ENCODE assay signal across 17 cellular contexts in the genomic region with DNA sequence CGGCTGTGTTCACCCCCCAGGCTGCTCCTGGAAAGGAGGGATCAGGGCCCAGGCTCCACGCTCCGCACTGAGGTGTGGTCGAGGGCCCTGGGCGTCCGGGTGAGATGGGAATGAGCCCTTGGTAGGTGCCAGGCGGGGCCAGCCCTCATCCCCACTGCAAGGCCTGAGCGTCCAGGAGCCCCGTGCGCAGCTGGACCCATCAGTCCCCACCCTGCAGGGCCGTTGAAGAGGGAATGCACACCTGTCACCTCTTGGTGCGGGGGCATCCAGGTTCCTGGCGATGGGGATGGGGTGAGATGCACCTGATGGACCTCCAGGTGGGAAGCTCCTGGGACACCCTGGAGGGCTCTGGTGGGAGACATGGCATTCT.
DNase-seq lines count a peak whose midpoint lies in the region; ATAC-seq, FAIRE-seq and TF ChIP-seq lines count a peak whose summit lies in the region.
"Had no signal": no experiment of that assay in that cellular context is flagged by ENCODE, and none has a peak within 500 bp of the region (broad histone marks: within the 10 kb centered on the region; RNA-seq: fewer than 3 reads in every experiment).

No MANE protein-coding gene starts in this region.

- peak; percentile 1 for DNase-seq in BE2C
- peak; percentile 2 for DNase-seq in Daoy (ENCODE audit: low read depth)
- peak; percentile 15 for DNase-seq in left cardiac atrium
- DNase-seq in pancreas = peak in 4 of 6 donors; percentile 6 to 52 (median 14)
- DNase-seq in stimulated activated naive CD4-positive, alpha-beta T cell treated with Interleukin-2 at 50 U/mL for 16 hours (lab: John Stamatoyannopoulos, UW) = no peak
- no peak for DNase-seq in putamen (ENCODE audit: low spot score)
- no peak for DNase-seq in NCI-H345 treated with DMSO at 0.1 percent for 48 hours (lab: John Stamatoyannopoulos, UW; ENCODE audit: unreplicated experiment)
- DNase-seq: activated CD4-positive, CD25-positive, alpha-beta regulatory T cell; activated naive CD8-positive, alpha-beta T cell treated with anti-CD3 and anti-CD28 coated beads, Interleukin-2, amount 50 U/mL, for 24 hours; DMS 273 treated with DMSO at 0.1 percent for 48 hours; effector CD8-positive, alpha-beta T cell; immature natural killer cell; NCI-H187; NCI-H446 had no signal

- H3K27me3 ChIP-seq in BE2C (no peaks in the 10 kb centered on the region), pancreas (no peaks in the 10 kb centered on the region)
- H3K27me3 ChIP-seq: BLaER1 had no signal

- H3K36me3 ChIP-seq in BE2C (no peaks in the 10 kb centered on the region), pancreas (no peaks in the 10 kb centered on the region)
- H3K36me3 ChIP-seq: BLaER1, neural progenitor cell had no signal

- ATAC-seq in left cardiac atrium = no peak
- ATAC-seq in pancreas = no peak
- ATAC-seq: activated naive CD8-positive, alpha-beta T cell treated with anti-CD3 and anti-CD28 coated beads, Interleukin-2, amount 50 U/mL, for 24 hours had no signal

- intact Hi-C loops in left cardiac atrium (cut with DNase I) (loop anchor here in 1 of 2 donors (5.0 kb wide), 1 partner anchor 75 kb away; a partner anchor contains a TSS), pancreas (cut with DNase I) (loop anchor here in 2 of 3 donors (5.0 to 10.0 kb wide), 2 partner anchors 82 to 210 kb away; no protein-coding TSS in a partner anchor)

- no peak overlapping the region for H3K27ac ChIP-seq in pancreas
- H3K27ac ChIP-seq: BLaER1, HL-60, neural progenitor cell had no signal

- H3K4me3 ChIP-seq in BE2C (ENCODE audit: low read depth, low read length) (no peak overlapping the region), pancreas (no peak overlapping the region)
- H3K4me3 ChIP-seq: BLaER1, neural progenitor cell had no signal

- H3K9me3 ChIP-seq in BE2C = no peaks in the 10 kb centered on the region
- no peaks in the 10 kb centered on the region for H3K9me3 ChIP-seq in pancreas
- H3K9me3 ChIP-seq: BLaER1 had no signal

- H3K4me1 ChIP-seq in BE2C = no peaks in the 10 kb centered on the region
- no peaks in the 10 kb centered on the region for H3K4me1 ChIP-seq in pancreas
- H3K4me1 ChIP-seq: neural progenitor cell had no signal

- FAIRE-seq in pancreas (lab: Jason Lieb, UNC) = no peak

- WGBS in pancreas, 2 donors = 95% methylated on average over 13 of the region's 13 CpGs

- TF ChIP-seq CTCF in BE2C (IDR thresholded peaks at IDR 0.05; ENCODE audit: low read depth, low read length) = no peak
- no peak for TF ChIP-seq CTCF in pancreas (IDR thresholded peaks at IDR 0.05)

Comparison
In these comparisons a context has a peak if more than half of its experiments do, and no peak if none do; other contexts are left out.
1. DNase-seq: peak in BE2C (single experiment), Daoy (single experiment), left cardiac atrium (single experiment) and pancreas (4 of 6); none in stimulated activated naive CD4-positive, alpha-beta T cell treated with Interleukin-2 at 50 U/mL for 16 hours (single experiment), putamen (single experiment) and NCI-H345 treated with DMSO at 0.1 percent for 48 hours (single experiment).